8 cellular contexts compared by ENCODE assay signal in genomic region chr16:970379-970765, GRCh38. TPM values are rescaled to one million over a fixed set of nuclear protein-coding genes. Genes with fewer than 3 reads are reported as not detected.
DNase-seq lines count a peak whose midpoint lies in the region; ATAC-seq and TF ChIP-seq lines count a peak whose summit lies in the region.

No MANE protein-coding gene starts in this region.

- H4K20me1 ChIP-seq in HCT116 (ENCODE audit: insufficient read depth) = no peaks in the 10 kb centered on the region
- H4K20me1 ChIP-seq in hepatocyte (ENCODE audit: insufficient read depth, poor library complexity, severe bottlenecking) = no peaks in the 10 kb centered on the region

- WGBS in hepatocyte (ENCODE audit: low lambda C conversion rate, missing lambda C conversion rate) = under 1% methylated on average over 22 of the region's 43 CpGs
- 0 to 3% (median 0%) methylated on average over 6 to 43 of the region's 43 CpGs for WGBS in spleen, 5 donors

- peaks cover 12% of the 10 kb centered on the region; the same call in 1 of the 2 replicates for H3K79me2 ChIP-seq in HCT116 (ENCODE audit: insufficient read depth, low read length)
- peaks cover 37% of the 10 kb centered on the region for H3K79me2 ChIP-seq in hepatocyte

- BruUV-seq in HCT116 (replicated peaks; lab: Mats Ljungman, UMichigan) = no TSS peak

- H3K9me3 Mint-ChIP-seq in activated CD4-positive, alpha-beta memory T cell treated with anti-CD3 and anti-CD28 coated beads for 36 hours = peaks cover 3% of the 10 kb centered on the region

- H2AFZ ChIP-seq in HCT116 (ENCODE audit: low read depth, low read length, poor library complexity, severe bottlenecking) (no peak overlapping the region), hepatocyte (peak overlapping the region; percentile 79)

- H3K27me3 ChIP-seq in HCT116 (ENCODE audit: insufficient read depth, low read length) = no peaks in the 10 kb centered on the region
- no peaks in the 10 kb centered on the region for H3K27me3 ChIP-seq in hepatocyte
- H3K27me3 ChIP-seq in spleen (replicated peaks in 1 of 7) = no peaks in the 10 kb centered on the region

- intact Hi-C loops in HCT116 (cut with micrococcal nuclease) = no loop called here
- intact Hi-C loops in activated CD4-positive, alpha-beta memory T cell treated with anti-CD3 and anti-CD28 coated beads for 36 hours (cut with micrococcal nuclease) = loop anchor here (2.0 to 5.0 kb wide), 3 partner anchors 26 to 163 kb away; no protein-coding TSS in a partner anchor
- intact Hi-C loops in spleen (cut with DNase I; ENCODE audit: low total_unique reads) = loop anchor here (10.0 kb wide), 1 partner anchor 156 kb away; no protein-coding TSS in a partner anchor

- H3K27me3 Mint-ChIP-seq in activated CD4-positive, alpha-beta memory T cell treated with anti-CD3 and anti-CD28 coated beads for 36 hours = no peaks in the 10 kb centered on the region

- no peaks in the 10 kb centered on the region for H3K9me2 ChIP-seq in HCT116 (ENCODE audit: insufficient read depth)
- no peaks in the 10 kb centered on the region for H3K9me2 ChIP-seq in hepatocyte (replicated peaks; ENCODE audit: insufficient read depth)

- POLR2A ChIA-PET in HCT116 (lab: Charles Lee) = no interaction called here
- POLR2A ChIA-PET in activated CD4-positive, alpha-beta memory T cell treated with anti-CD3 and anti-CD28 coated beads for 36 hours (lab: Charles Lee) = interaction anchor here (0.7 to 1.4 kb wide), 2 partner anchors 27 to 182 kb away, joined by 3 read pairs; partner anchors contain the start of genes CHTF18 and RPUSD1

- H3K9me3 ChIP-seq in HCT116 (ENCODE audit: control insufficient read depth in 1 of 2, insufficient read depth in 1 of 2, low read depth in 1 of 2, low read length in 2 of 2) (no peaks in the 10 kb centered on the region; a peak in 1 of 4 replicates), hepatocyte (ENCODE audit: low read depth) (no peaks in the 10 kb centered on the region), spleen (peaks cover 0 to 5% (median 0%) of the 10 kb centered on the region in 8 donors)

- TF ChIP-seq CTCF in HCT116 (IDR thresholded peaks at IDR 0.05 in 2 of 3, conservative IDR thresholded peaks at IDR 0.05 in 1 of 3; ENCODE audit: borderline replicate concordance in 1 of 3, insufficient read depth in 1 of 3, low read depth in 2 of 3, low read length in 2 of 3) = no peak
- TF ChIP-seq CTCF in hepatocyte (IDR thresholded peaks at IDR 0.05; ENCODE audit: poor library complexity) = no peak
- TF ChIP-seq CTCF in spleen (IDR thresholded peaks at IDR 0.05 in 8 of 11, conservative IDR thresholded peaks at IDR 0.05 in 3 of 11) = no peak

- peak overlapping the region; percentile 92 for H3K9ac ChIP-seq in HCT116 (ENCODE audit: low read length)

- H3K4me3 ChIP-seq in HCT116 (replicated peaks in 1 of 2; ENCODE audit: low read depth in 1 of 2, low read length in 2 of 2) = peak overlapping the region; percentile 72 to 93
- H3K4me3 ChIP-seq in hepatocyte = peak overlapping the region; percentile 47
- H3K4me3 ChIP-seq in spleen = peak overlapping the region; percentile 56 to 97 (median 89)

- no peak; the same call in 1 of the 2 replicates for ATAC-seq in HCT116

- H3K27ac ChIP-seq in HCT116 (ENCODE audit: low read depth, low read length) = peak overlapping the region; percentile 91
- H3K27ac ChIP-seq in hepatocyte = peak overlapping the region; percentile 91
- peak overlapping the region; percentile 73 to 91 (median 84) for H3K27ac ChIP-seq in spleen

- no peak for TF ChIP-seq POLR2A in HCT116 (IDR thresholded peaks at IDR 0.05; ENCODE audit: borderline replicate concordance, extremely low read depth, insufficient read depth, insufficient read length)
- no peak for TF ChIP-seq POLR2A in spleen (IDR thresholded peaks at IDR 0.05)

- peaks cover 21% of the 10 kb centered on the region for H3K4me1 Mint-ChIP-seq in activated CD4-positive, alpha-beta memory T cell treated with anti-CD3 and anti-CD28 coated beads for 36 hours (ENCODE audit: low read depth)

- H3K36me3 Mint-ChIP-seq in activated CD4-positive, alpha-beta memory T cell treated with anti-CD3 and anti-CD28 coated beads for 36 hours = peaks cover 14% of the 10 kb centered on the region

- RAD21 ChIA-PET in HCT116 (lab: Charles Lee; ENCODE audit: low non-redundant PET in 1 of 2, low total read pairs in 2 of 2, uncharacterized antibody in 2 of 2, unreplicated experiment in 2 of 2) = no interaction called here

- TF ChIP-seq RAD21 in HCT116 (IDR thresholded peaks at IDR 0.05; ENCODE audit: low read depth) = no peak

- H3K4me2 ChIP-seq in HCT116 (ENCODE audit: low read length) (peak overlapping the region; percentile 91), hepatocyte (peak overlapping the region; percentile 97)

- H3K36me3 ChIP-seq in HCT116 (ENCODE audit: control insufficient read depth in 1 of 2, insufficient read depth in 2 of 2, low read length in 2 of 2) (peaks cover 0 to 10% of the 10 kb centered on the region in 2 experiments; a peak in 1 of 4 replicates), hepatocyte (replicated peaks; ENCODE audit: insufficient read depth, low read depth) (no peaks in the 10 kb centered on the region), spleen (peaks cover 0 to 28% (median 0%) of the 10 kb centered on the region in 6 donors)

- DNase-seq in AG20443 (ENCODE audit: low spot score) (peak; percentile 62), HCT116 (ENCODE audit: low read depth, low spot score) (no peak), hepatocyte (ENCODE audit: low spot score) (no peak), spleen (no peak), NCI-H1930 (lab: John Stamatoyannopoulos, UW) (no peak), globus pallidus (ENCODE audit: low spot score) (no peak), HuH-7 (ENCODE audit: low spot score) (no peak)
- no peak for DNase-seq in activated CD4-positive, alpha-beta memory T cell treated with anti-CD3 and anti-CD28 coated beads for 36 hours

- H3K27ac Mint-ChIP-seq in activated CD4-positive, alpha-beta memory T cell treated with anti-CD3 and anti-CD28 coated beads for 36 hours = peak overlapping the region; percentile 33

- CTCF ChIA-PET in HCT116 (lab: Charles Lee) = no interaction called here
- CTCF ChIA-PET in activated CD4-positive, alpha-beta memory T cell treated with anti-CD3 and anti-CD28 coated beads for 36 hours (lab: Charles Lee) = interaction anchor here (0.7 kb wide), 1 partner anchor 10 kb away, joined by 3 read pairs; no protein-coding TSS in a partner anchor

- peaks cover 16 to 27% of the 10 kb centered on the region in 2 experiments for H3K4me1 ChIP-seq in HCT116 (ENCODE audit: control insufficient read depth in 1 of 2, insufficient read depth in 2 of 2, low read length in 2 of 2)
- peaks cover 18% of the 10 kb centered on the region for H3K4me1 ChIP-seq in hepatocyte (ENCODE audit: insufficient read depth)
- H3K4me1 ChIP-seq in spleen = peaks cover 10 to 66% (median 51%) of the 10 kb centered on the region in 6 donors

- H3K4me3 Mint-ChIP-seq in activated CD4-positive, alpha-beta memory T cell treated with anti-CD3 and anti-CD28 coated beads for 36 hours = peak overlapping the region; percentile 78

TF ChIP-seq in HCT116, 20 proteins besides CTCF, POLR2A, EP300 and RAD21:
- TF ChIP-seq ATF3 (IDR thresholded peaks at IDR 0.05) (no peak), ZFX (IDR thresholded peaks at IDR 0.05) (peak; percentile 87; the same call in 1 of the 2 replicates)

RNA-seq across cellular contexts. Expression of gene LMF1, which starts 0.4 kb away (rescaled TPM):
- total RNA-seq in HCT116 (2021; ENCODE audit: unreplicated experiment) (12.8 TPM), hepatocyte (25.8 and 27.2 TPM in 2 replicates), spleen (10 to 100 TPM; 22.5 to 57.6 (median 39.9) TPM)
- polyA plus RNA-seq in HCT116 (2012) = 17.9 and 18.6 TPM in 2 replicates
- 10 to 100 TPM; 14.4 to 15.4 TPM for total RNA-seq in activated CD4-positive, alpha-beta memory T cell treated with anti-CD3 and anti-CD28 coated beads for 36 hours
- polyA plus RNA-seq in hepatocyte (29.3 and 34.3 TPM in 2 replicates), spleen (10 to 100 TPM; 10.4 to 22.6 (median 19.8) TPM)

RNA-seq across cellular contexts. Expression of gene SOX8, which starts 11.2 kb away (rescaled TPM):
- 5.2 TPM for total RNA-seq in HCT116 (2021; ENCODE audit: unreplicated experiment)
- polyA plus RNA-seq in HCT116 (2012) = 3.1 and 3.8 TPM in 2 replicates
- total RNA-seq in activated CD4-positive, alpha-beta memory T cell treated with anti-CD3 and anti-CD28 coated beads for 36 hours = 1 to 10 TPM; 2.0 to 2.6 TPM
- 2.7 and 3.8 TPM in 2 replicates for total RNA-seq in hepatocyte
- polyA plus RNA-seq in hepatocyte = 3.8 and 4.7 TPM in 2 replicates
- total RNA-seq in spleen = 1 to 10 TPM in 6 of 7 donors, under 1 TPM in 1; 0.60 to 2.7 (median 1.6) TPM
- 1 to 10 TPM; 2.5 to 3.7 (median 2.7) TPM for polyA plus RNA-seq in spleen
